In genomic region chr18:62714671-62715438, GRCh38 we compare ENCODE assay signal across 8 cellular contexts. TPM values are rescaled to one million over a fixed set of nuclear protein-coding genes. Genes with fewer than 3 reads are reported as not detected.
DNase-seq lines count a peak whose midpoint lies in the region; ATAC-seq and TF ChIP-seq lines count a peak whose summit lies in the region.

No MANE protein-coding gene starts in this region.

- peak overlapping the region; percentile 86 to 96 (median 93); a peak in 21 of 22 replicates for H3K27ac ChIP-seq in BLaER1 treated with 17β-estradiol and CSF1 and Interleukin-3, amounts not matched to agents 10 nM and 100 nM
- H3K27ac ChIP-seq in colonic mucosa: peak overlapping the region; percentile 88

- H3K9me3 ChIP-seq in BLaER1 treated with 17β-estradiol and CSF1 and Interleukin-3, amounts not matched to agents 10 nM and 100 nM (replicated peaks in 1 of 11): 0 out of 22 replicates have a peak, but pooled peaks cover 0 to 3% (median 0%) of the 10 kb centered on the region in 11 experiments
- no peaks in the 10 kb centered on the region for H3K9me3 ChIP-seq in colonic mucosa

- peak overlapping the region; percentile 87 for H3K4me3 Mint-ChIP-seq in activated CD4-positive, alpha-beta T cell treated with anti-CD3 and anti-CD28 coated beads, Interleukin-2, amount 10 ng/mL, durations not matched to agents 24 days and 14 days

- peak overlapping the region; percentile 86 for H3K27ac Mint-ChIP-seq in activated CD4-positive, alpha-beta T cell treated with anti-CD3 and anti-CD28 coated beads, Interleukin-2, amount 10 ng/mL, durations not matched to agents 24 days and 14 days

- peaks cover 2% of the 10 kb centered on the region for H3K36me3 Mint-ChIP-seq in activated CD4-positive, alpha-beta T cell treated with anti-CD3 and anti-CD28 coated beads, Interleukin-2, amount 10 ng/mL, durations not matched to agents 24 days and 14 days (ENCODE audit: low read depth)

- H3K9ac ChIP-seq in BLaER1 treated with 17β-estradiol and CSF1 and Interleukin-3, amounts not matched to agents 10 nM and 100 nM: peak overlapping the region; percentile 89 to 97 (median 94)
- peak overlapping the region; percentile 19 to 48 for H3K9ac ChIP-seq in colonic mucosa (ENCODE audit: low read depth in 2 of 2, low read length in 2 of 2)

- intact Hi-C loops in activated CD4-positive, alpha-beta T cell treated with anti-CD3 and anti-CD28 coated beads, Interleukin-2, amount 10 ng/mL, durations not matched to agents 24 days and 14 days (cut with micrococcal nuclease): loop anchor here (1.0 to 5.0 kb wide), 15 partner anchors 52 to 1232 kb away; partner anchors contain the start of genes HMSD, PIGN, RELCH and TNFRSF11A
- intact Hi-C loops in colonic mucosa (cut with DNase I): loop anchor here (5.0 kb wide), 2 partner anchors 242 to 267 kb away; no protein-coding TSS in a partner anchor

- DNase-seq in NCI-H524 treated with DMSO at 0.1 percent for 48 hours (lab: John Stamatoyannopoulos, UW) (peak; percentile 91), colonic mucosa (peak; percentile 100), kidney tubule cell (ENCODE audit: low spot score) (peak; percentile 100)
- DNase-seq in activated CD4-positive, alpha-beta T cell treated with anti-CD3 and anti-CD28 coated beads, Interleukin-2, amount 10 ng/mL, durations not matched to agents 24 days and 14 days: peak; percentile 97
- peak; percentile 77 to 78 for DNase-seq in stimulated activated CD4-positive, alpha-beta T cell treated with anti-CD3 and anti-CD28 coated beads, Interleukin-1b, Interleukin-23, amount 100 ng/mL, for 1 hour (ENCODE audit: low read depth in 2 of 2)

- ATAC-seq in GM19324 (IDR thresholded peaks at IDR 0.05; ENCODE audit: low FRiP score, unreplicated experiment) (peak; percentile 76), HG03460 (IDR thresholded peaks at IDR 0.05; ENCODE audit: unreplicated experiment) (peak; percentile 65)

- TF ChIP-seq CTCF in colonic mucosa (IDR thresholded peaks at IDR 0.05): peak; percentile 61

- H3K9me3 Mint-ChIP-seq in activated CD4-positive, alpha-beta T cell treated with anti-CD3 and anti-CD28 coated beads, Interleukin-2, amount 10 ng/mL, durations not matched to agents 24 days and 14 days: no peaks in the 10 kb centered on the region

- H4K20me1 ChIP-seq in BLaER1 treated with 17β-estradiol and CSF1 and Interleukin-3, amounts not matched to agents 10 nM and 100 nM: peaks cover 0 to 39% (median 20%) of the 10 kb centered on the region in 11 experiments; a peak in 14 of 22 replicates

- H3K4me1 Mint-ChIP-seq in activated CD4-positive, alpha-beta T cell treated with anti-CD3 and anti-CD28 coated beads, Interleukin-2, amount 10 ng/mL, durations not matched to agents 24 days and 14 days: peaks cover 19% of the 10 kb centered on the region

- peaks cover 14 to 47% (median 31%) of the 10 kb centered on the region in 10 experiments for H3K4me1 ChIP-seq in BLaER1 treated with 17β-estradiol and CSF1 and Interleukin-3, amounts not matched to agents 10 nM and 100 nM
- H3K4me1 ChIP-seq in colonic mucosa: no peaks in the 10 kb centered on the region

- H3K4me2 ChIP-seq in BLaER1 treated with 17β-estradiol and CSF1 and Interleukin-3, amounts not matched to agents 10 nM and 100 nM: peak overlapping the region; percentile 58 to 91 (median 76)

- no peaks in the 10 kb centered on the region for H3K27me3 ChIP-seq in BLaER1 treated with 17β-estradiol and CSF1 and Interleukin-3, amounts not matched to agents 10 nM and 100 nM
- no peaks in the 10 kb centered on the region for H3K27me3 ChIP-seq in colonic mucosa

- H3K4me3 ChIP-seq in BLaER1 treated with 17β-estradiol and CSF1 and Interleukin-3, amounts not matched to agents 10 nM and 100 nM: peak overlapping the region; percentile 79 to 97 (median 90)
- peak overlapping the region; percentile 52 for H3K4me3 ChIP-seq in colonic mucosa

- H3K27me3 Mint-ChIP-seq in activated CD4-positive, alpha-beta T cell treated with anti-CD3 and anti-CD28 coated beads, Interleukin-2, amount 10 ng/mL, durations not matched to agents 24 days and 14 days: peaks cover 27% of the 10 kb centered on the region

- no peaks in the 10 kb centered on the region for H3K36me3 ChIP-seq in BLaER1 treated with 17β-estradiol and CSF1 and Interleukin-3, amounts not matched to agents 10 nM and 100 nM
- no peaks in the 10 kb centered on the region for H3K36me3 ChIP-seq in colonic mucosa

RNA-seq across cellular contexts. Expression of gene PHLPP1, which starts 0.5 kb away (rescaled TPM):
- 12.3 and 14.3 TPM in 2 replicates for total RNA-seq in activated CD4-positive, alpha-beta T cell treated with anti-CD3 and anti-CD28 coated beads, Interleukin-2, amount 10 ng/mL, durations not matched to agents 24 days and 14 days
- 10 to 100 TPM; 22.1 to 24.2 TPM for total RNA-seq in colonic mucosa

Comparison
In these comparisons a context has a peak if more than half of its experiments do, and no peak if none do; other contexts are left out.
1. Peak in every context shown above with its lines: DNase-seq, ATAC-seq, H3K4me3 ChIP-seq and H3K27ac ChIP-seq.